In the genomic region with DNA sequence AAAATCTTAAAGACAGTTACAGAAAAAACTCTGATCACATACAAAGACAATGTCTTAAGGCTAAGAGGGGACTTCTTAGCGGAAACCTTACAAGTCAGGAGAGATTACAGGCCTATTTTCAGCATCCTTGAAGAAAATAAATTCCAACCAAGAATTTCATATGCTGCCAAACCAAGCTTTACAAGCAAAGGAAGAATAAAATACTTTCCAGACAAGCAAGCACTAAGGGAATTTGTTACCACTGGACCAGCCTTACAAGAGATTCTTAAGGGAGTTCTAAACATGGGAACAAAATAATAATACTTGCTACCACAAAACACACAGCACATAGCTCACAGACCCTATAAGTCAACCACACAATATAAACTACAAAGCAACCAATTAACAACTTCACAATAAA, we compare ENCODE assay signal across 1 cellular context.
TF ChIP-seq lines count a peak whose summit lies in the region.

No MANE protein-coding gene starts in this region.

TF ChIP-seq in HEK293, 187 proteins besides CTCF, POLR2A, EP300 and RAD21 (continued from another document):
- no peak for TF ChIP-seq REST (tag by site-specific recombination; IDR thresholded peaks at IDR 0.05)
- no peak for TF ChIP-seq ZSCAN30 (tag by site-specific recombination; IDR thresholded peaks at IDR 0.05)
